Comparison of ENCODE assay signal across 22 cellular contexts in genomic region chr22:29110946-29111345, GRCh38. TPM values are rescaled to one million over a fixed set of nuclear protein-coding genes. Genes with fewer than 3 reads are reported as not detected.
DNase-seq lines count a peak whose midpoint lies in the region; ATAC-seq, FAIRE-seq and TF ChIP-seq lines count a peak whose summit lies in the region.
"Had no signal": no experiment of that assay in that cellular context is flagged by ENCODE, and none has a peak within 500 bp of the region (broad histone marks: within the 10 kb centered on the region; RNA-seq: fewer than 3 reads in every experiment).

No MANE protein-coding gene starts in this region.

- intact Hi-C loops in K562 (cut with micrococcal nuclease) (no loop called here), A673 (cut with micrococcal nuclease; ENCODE audit: unreplicated experiment) (no loop called here)

- H3K36me3 ChIP-seq in HEK293 (ENCODE audit: control insufficient read depth in 2 of 2, insufficient read depth in 1 of 2, low read length in 2 of 2), result no peaks in the 10 kb centered on the region
- H3K36me3 ChIP-seq in K562 (ENCODE audit: control insufficient read depth, insufficient read depth, low read length), result no peaks in the 10 kb centered on the region
- H3K36me3 ChIP-seq in A673 (ENCODE audit: insufficient read depth, low read length, poor library complexity, severe bottlenecking), result no peaks in the 10 kb centered on the region

- no peak overlapping the region for H3K27ac ChIP-seq in HEK293 (ENCODE audit: extremely low read depth, low read depth, low read length)
- H3K27ac ChIP-seq in K562 (ENCODE audit: extremely low read depth, low read depth, low read length), result no peak overlapping the region
- H3K27ac ChIP-seq in A673 (ENCODE audit: low read depth, low read length, poor library complexity, severe bottlenecking), result no peak overlapping the region
- H3K27ac ChIP-seq: A549 had no signal

- H2AFZ ChIP-seq in K562 (ENCODE audit: low read depth, low read length), result no peak overlapping the region

- peaks cover 18% of the 10 kb centered on the region for H3K4me1 Mint-ChIP-seq in mesothelial cell of epicardium
- H3K4me1 Mint-ChIP-seq: CD4-positive, alpha-beta memory T cell had no signal

- H3K4me2 ChIP-seq in K562 (ENCODE audit: insufficient read depth, low read length), result no peak overlapping the region
- H3K4me2 ChIP-seq: A549 had no signal

- in situ Hi-C loops in K562 (cut with MboI), result no loop called here
- in situ Hi-C loops in GM13977 (cut with MboI; ENCODE audit: low pct_unique_long_range_greater_than_20kb, low sequenced_read_pairs, unreplicated experiment), result no loop called here

- H3K79me2 ChIP-seq in K562 (ENCODE audit: control insufficient read depth, insufficient read depth, low read length), result no peaks in the 10 kb centered on the region

- BruUV-seq in K562 (replicated peaks; lab: Mats Ljungman, UMichigan) (no TSS peak), A673 (replicated peaks; lab: Mats Ljungman, UMichigan) (no TSS peak)

- POLR2A ChIA-PET in HEK293 (lab: Yijun Ruan, JAX) (no interaction called here), K562 (lab: Yijun Ruan, JAX) (interaction anchor here (0.8 to 1.8 kb wide), 2 partner anchors 8 to 444 kb away, joined by 3 to 5 read pairs; no protein-coding TSS in a partner anchor), A673 (lab: Charles Lee; ENCODE audit: low non-redundant PET) (no interaction called here)

- peak overlapping the region; percentile 36 for H3K27ac Mint-ChIP-seq in mesothelial cell of epicardium
- H3K27ac Mint-ChIP-seq: CD4-positive, alpha-beta memory T cell had no signal

- ATAC-seq in K562, result no peak
- ATAC-seq: A549 had no signal

- peaks cover 6% of the 10 kb centered on the region for H3K36me3 Mint-ChIP-seq in mesothelial cell of epicardium
- H3K36me3 Mint-ChIP-seq: CD4-positive, alpha-beta memory T cell had no signal

- no peak for TF ChIP-seq RAD21 in K562 (CRISPR knock-in tag; conservative IDR thresholded peaks at IDR 0.05 in 1 of 2, IDR thresholded peaks at IDR 0.05 in 1 of 2)

- no peaks in the 10 kb centered on the region for H3K27me3 Mint-ChIP-seq in mesothelial cell of epicardium (ENCODE audit: low read depth)

- TF ChIP-seq EP300 in K562 (IDR thresholded peaks at IDR 0.05; ENCODE audit: low read length), result no peak

- H4K20me1 ChIP-seq in K562 (replicated peaks; ENCODE audit: control insufficient read depth, insufficient read depth, low read length), result no peaks in the 10 kb centered on the region

- H3K9me3 Mint-ChIP-seq in mesothelial cell of epicardium, result no peaks in the 10 kb centered on the region
- H3K9me3 Mint-ChIP-seq: CD4-positive, alpha-beta memory T cell had no signal

- no peak for DNase-seq in K562 (ENCODE audit: extremely low read depth in 1 of 4, low spot score in 3 of 4)
- no peak for DNase-seq in mesothelial cell of epicardium (ENCODE audit: low spot score in 2 of 2, unreplicated experiment in 2 of 2)
- DNase-seq in activated naive CD4-positive, alpha-beta T cell treated with anti-CD3 and anti-CD28 coated beads, Interleukin-2, amount 50 U/mL, for 16 hours, result no peak
- no peak for DNase-seq in A673 (ENCODE audit: low spot score)
- DNase-seq in GM13977 (ENCODE audit: low spot score), result no peak
- DNase-seq: 8988T; C1 segment of cervical spinal cord; Calu3; CD4-positive, alpha-beta memory T cell; COR-L47; DMS53; DMS79 treated with DMSO at 0.1 percent for 48 hours; GF-D8; GOT3; H7; HCEC 1CT had no signal

- H3K9me1 ChIP-seq in K562 (ENCODE audit: control insufficient read depth, insufficient read depth, low read length), result peaks cover 3% of the 10 kb centered on the region

- FAIRE-seq in K562 (lab: Jason Lieb, UNC), result no peak
- FAIRE-seq: A549, GM12891 had no signal

- H3K4me3 ChIP-seq in HEK293 (ENCODE audit: low read depth, low read length) (no peak overlapping the region), K562 (no peak overlapping the region), A673 (ENCODE audit: low read depth, low read length, poor library complexity, severe bottlenecking) (no peak overlapping the region)
- H3K4me3 ChIP-seq: A549 had no signal

- H3K9ac ChIP-seq in K562 (ENCODE audit: insufficient read depth in 1 of 2, low read depth in 2 of 2, low read length in 2 of 2), result no peak overlapping the region

- TF ChIP-seq CTCF in HEK293 (tag by site-specific recombination; IDR thresholded peaks at IDR 0.05) (no peak), K562 (IDR thresholded peaks at IDR 0.05 in 2 of 3, conservative IDR thresholded peaks at IDR 0.05 in 1 of 3; ENCODE audit: insufficient read depth in 2 of 3, low read depth in 1 of 3, low read length in 3 of 3) (no peak), mesothelial cell of epicardium (IDR thresholded peaks at IDR 0.05; ENCODE audit: unreplicated experiment) (no peak), A673 (conservative IDR thresholded peaks at IDR 0.05; ENCODE audit: low read depth, low read length) (no peak), GM13977 (IDR thresholded peaks at IDR 0.05; ENCODE audit: extremely low read depth, insufficient read depth, missing control alignments) (no peak)

- H3K4me1 ChIP-seq in HEK293 (ENCODE audit: control insufficient read depth, insufficient read depth, low read length), result peaks cover 8% of the 10 kb centered on the region; the same call in 1 of the 2 replicates
- peaks cover 0 to 22% of the 10 kb centered on the region in 2 experiments; a peak in 3 of 5 replicates for H3K4me1 ChIP-seq in K562 (replicated peaks in 1 of 2; ENCODE audit: control insufficient read depth in 2 of 2, insufficient read depth in 2 of 2, low read length in 2 of 2)
- peaks cover 11% of the 10 kb centered on the region for H3K4me1 ChIP-seq in A673 (ENCODE audit: insufficient read depth, low read length, poor library complexity, severe bottlenecking)

- no peaks in the 10 kb centered on the region for H3K9me3 ChIP-seq in HEK293 (ENCODE audit: control insufficient read depth, insufficient read depth, low read depth, low read length)
- no peaks in the 10 kb centered on the region for H3K9me3 ChIP-seq in K562 (replicated peaks; ENCODE audit: control insufficient read depth, insufficient read depth, low read depth, low read length)
- H3K9me3 ChIP-seq in A673 (ENCODE audit: low read depth, low read length, poor library complexity, severe bottlenecking), result no peaks in the 10 kb centered on the region
- H3K9me3 ChIP-seq: A549 had no signal

- CTCF ChIA-PET in HEK293 (lab: Yijun Ruan, JAX), result interaction anchor here (0.6 to 0.9 kb wide), 2 partner anchors 24 to 43 kb away, joined by 4 to 6 read pairs; no protein-coding TSS in a partner anchor
- CTCF ChIA-PET in K562 (lab: Yijun Ruan, JAX; ENCODE audit: low intra/inter-chr PET ratio), result no interaction called here
- CTCF ChIA-PET in A673 (lab: Charles Lee), result no interaction called here

- no peak overlapping the region for H3K4me3 Mint-ChIP-seq in mesothelial cell of epicardium
- H3K4me3 Mint-ChIP-seq: CD4-positive, alpha-beta memory T cell had no signal

- H3K27me3 ChIP-seq in K562 (ENCODE audit: control insufficient read depth in 2 of 2, insufficient read depth in 2 of 2, low read length in 2 of 2), result no peaks in the 10 kb centered on the region
- no peaks in the 10 kb centered on the region for H3K27me3 ChIP-seq in A673 (replicated peaks; ENCODE audit: insufficient read depth, low read depth, low read length, poor library complexity)

- no peak for TF ChIP-seq POLR2A in K562 (conservative IDR thresholded peaks at IDR 0.05)

- WGBS in K562 (ENCODE audit: insufficient coverage, low coverage, missing lambda C conversion rate), result 67% methylated on average over 1 of the region's 3 CpGs

TF ChIP-seq in HEK293, 187 proteins besides CTCF, POLR2A, EP300 and RAD21 (continues in another document):
- no peak for TF ChIP-seq SP7 (tag by site-specific recombination; IDR thresholded peaks at IDR 0.05)

RNA-seq across cellular contexts. Expression of gene KREMEN1, which starts 38.1 kb away (rescaled TPM):
- 3.6 and 5.0 TPM in 2 replicates for total RNA-seq in K562 (2011; cell fraction: chromatin; rRNA removed; ENCODE audit: low replicate concordance)
- total RNA-seq in K562 (2011; cell fraction: nucleolus; rRNA removed), result 4.2 and 4.5 TPM in 2 replicates
- total RNA-seq in K562 (2011; cell fraction: nucleoplasm; rRNA removed), result 5.6 and 6.4 TPM in 2 replicates
- total RNA-seq in K562 (2014; rRNA removed), result 3.8 and 5.1 TPM in 2 replicates
- 3.8 and 4.3 TPM in 2 replicates for total RNA-seq in K562 (2014; rRNA removed; fragmentation: Illumina TruSeq; extraction: Trizol)
- total RNA-seq in K562 (2015; rRNA removed; fragmentation: Illumina TruSeq; extraction: Trizol), result 5.0 and 6.1 TPM in 2 replicates
- total RNA-seq in K562 (2021), result 8.8 and 11.5 TPM in 2 replicates
- 2.2 and 3.2 TPM in 2 replicates for polyA plus RNA-seq in K562 (2011; rRNA removed)
- polyA plus RNA-seq in K562 (2011; cell fraction: cytosol; rRNA removed), result 3.2 and 6.4 TPM in 2 replicates
- polyA plus RNA-seq in K562 (2011; cell fraction: nucleus; rRNA removed), result 1.1 and 3.0 TPM in 2 replicates
- 6.8 and 12.0 TPM in 2 replicates for polyA plus RNA-seq in K562 (2012)
- polyA plus RNA-seq in K562 (2014; fragmentation: Illumina TruSeq; extraction: Trizol), result 8.9 and 10.1 TPM in 2 replicates
- 1 to 10 TPM in 1 of 2 experiments, under 1 TPM in 1; 0.69 to 1.3 TPM for polyA plus RNA-seq in K562 (2014; fragmentation: Nextera tagmentation; extraction: Ambion mirVana)
- polyA plus RNA-seq in K562 (2014; rRNA removed), result 4.5 and 4.9 TPM in 2 replicates
- polyA minus RNA-seq in K562 (2011; rRNA and poly(A)+ RNA removed), result 1.3 and 2.4 TPM in 2 replicates
- polyA minus RNA-seq in K562 (2011; cell fraction: cytosol; rRNA and poly(A)+ RNA removed), result 2.7 and 4.5 TPM in 2 replicates
- 0.33 and 0.54 TPM in 2 replicates for polyA minus RNA-seq in K562 (2011; cell fraction: nucleus; rRNA and poly(A)+ RNA removed)
- total RNA-seq in mesothelial cell of epicardium, result 24.4 to 30.9 TPM (median 28.5 TPM) in 3 replicates
- total RNA-seq in A673 (2021), result 4.2 and 9.6 TPM in 2 replicates
- total RNA-seq: CD4-positive, alpha-beta memory T cell had no signal
- polyA plus RNA-seq: CD4-positive, alpha-beta memory T cell had no signal

RNA-seq across cellular contexts. Expression of gene C22orf31, which starts 49.3 kb away (rescaled TPM):
- not detected in 2 replicates for total RNA-seq in K562 (2011; cell fraction: chromatin; rRNA removed; ENCODE audit: low replicate concordance)
- total RNA-seq in K562 (2011; cell fraction: nucleolus; rRNA removed), result not detected in 2 replicates
- total RNA-seq in K562 (2011; cell fraction: nucleoplasm; rRNA removed), result not detected in 2 replicates
- total RNA-seq in K562 (2014; rRNA removed) (not detected in 2 replicates), K562 (2014; rRNA removed; fragmentation: Illumina TruSeq; extraction: Trizol) (not detected in 2 replicates), K562 (2015; rRNA removed; fragmentation: Illumina TruSeq; extraction: Trizol) (not detected in 2 replicates), K562 (2021) (not detected in 2 replicates), mesothelial cell of epicardium (0.44 to 0.45 TPM in 2 of 3 replicates, not detected in the other), A673 (2021) (not detected in 2 replicates)
- polyA plus RNA-seq in K562 (2011; rRNA removed) (not detected in 2 replicates), K562 (2014; fragmentation: Illumina TruSeq; extraction: Trizol) (not detected in 2 replicates), K562 (2014; fragmentation: Nextera tagmentation; extraction: Ambion mirVana) (not detected), K562 (2014; rRNA removed) (not detected in 2 replicates)
- polyA plus RNA-seq in K562 (2011; cell fraction: cytosol; rRNA removed), result not detected in 2 replicates
- polyA plus RNA-seq in K562 (2011; cell fraction: nucleus; rRNA removed), result not detected in 2 replicates
- not detected in 2 replicates for polyA plus RNA-seq in K562 (2012)
- polyA minus RNA-seq in K562 (2011; rRNA and poly(A)+ RNA removed), result not detected in 2 replicates
- not detected in 2 replicates for polyA minus RNA-seq in K562 (2011; cell fraction: cytosol; rRNA and poly(A)+ RNA removed)
- polyA minus RNA-seq in K562 (2011; cell fraction: nucleus; rRNA and poly(A)+ RNA removed), result not detected in 2 replicates
- total RNA-seq: Calu3; CD4-positive, alpha-beta memory T cell; Daoy; G401; H7 had no signal
- polyA plus RNA-seq: A549; BJ; CD4-positive, alpha-beta memory T cell had no signal

Comparison
In these comparisons a context has a peak if more than half of its experiments do, and no peak if none do; other contexts are left out.
1. Of the 44 proteins assayed by ChIP-seq in both K562 and HEK293: peak only in K562: none; only in HEK293: none; in both: ZNF121; in neither: 43.